In genomic region chr13:78719367-78719766, GRCh38 we compare ENCODE assay signal across 30 cellular contexts.
"Had no signal": no experiment of that assay in that cellular context is flagged by ENCODE, and none has a peak within 500 bp of the region (broad histone marks: within the 10 kb centered on the region; RNA-seq: fewer than 3 reads in every experiment).

No MANE protein-coding gene starts in this region.

- H3K27ac Mint-ChIP-seq: immature natural killer cell; naive thymus-derived CD8-positive, alpha-beta T cell; nephron; stimulated activated naive B cell treated with anti-CD40 and anti-IgM and Interleukin-4, amounts not matched to agents 10 μg/mL and 1 μg/mL and 100 μg/mL, for 72 hours had no signal

- H3K4me3 Mint-ChIP-seq: immature natural killer cell; naive thymus-derived CD8-positive, alpha-beta T cell; nephron; neural crest cell; stimulated activated naive B cell treated with anti-CD40 and anti-IgM and Interleukin-4, amounts not matched to agents 10 μg/mL and 1 μg/mL and 100 μg/mL, for 72 hours had no signal

- H3K27ac ChIP-seq: left lung, lower lobe of right lung, pancreas, prostate gland, skin epidermis, stomach, thoracic aorta, tibial artery, upper lobe of right lung had no signal

- H3K9me3 Mint-ChIP-seq: nephron; stimulated activated naive B cell treated with anti-CD40 and anti-IgM and Interleukin-4, amounts not matched to agents 10 μg/mL and 1 μg/mL and 100 μg/mL, for 72 hours had no signal

- H3K36me3 Mint-ChIP-seq: immature natural killer cell; naive thymus-derived CD8-positive, alpha-beta T cell; stimulated activated naive B cell treated with anti-CD40 and anti-IgM and Interleukin-4, amounts not matched to agents 10 μg/mL and 1 μg/mL and 100 μg/mL, for 72 hours had no signal

- H3K36me3 ChIP-seq: left lung, lower lobe of right lung, pancreas, prostate gland, stomach, thoracic aorta, tibial artery, upper lobe of right lung had no signal

- H3K4me3 ChIP-seq: left lung, lower lobe of right lung, pancreas, prostate gland, skin epidermis, stomach, thoracic aorta, tibial artery, upper lobe of right lung had no signal

- ATAC-seq: left colon; left lung; lower lobe of right lung; naive thymus-derived CD8-positive, alpha-beta T cell; pancreas; right cardiac atrium; sciatic nerve; stimulated activated naive B cell treated with anti-CD40 and anti-IgM and Interleukin-4, amounts not matched to agents 10 μg/mL and 1 μg/mL and 100 μg/mL, for 72 hours; stimulated activated naive CD8-positive, alpha-beta T cell treated with anti-CD3 and anti-CD28 coated beads, Interleukin-15, Interleukin-2, amounts not matched to agents 100 U/mL and 50 U/mL, for 24 hours; upper lobe of right lung had no signal

- H3K9me3 ChIP-seq: left lung, lower lobe of right lung, pancreas, prostate gland, stomach, thoracic aorta, tibial artery, upper lobe of right lung had no signal

- DNase-seq: hypothalamus; immature natural killer cell; kidney; left colon; left lung; lower lobe of right lung; mammary epithelial cell; mesenchymal stem cell; naive thymus-derived CD8-positive, alpha-beta T cell; nucleus accumbens; pancreas; posterior cingulate gyrus; retina; right cardiac atrium; stimulated activated CD4-positive, alpha-beta T cell treated with anti-CD3 and anti-CD28 coated beads, Interleukin-12 subunit alpha, Interleukin-12 subunit beta, amount 100 ng/mL, for 4 hours; stimulated activated CD4-positive, alpha-beta T cell treated with anti-CD3 and anti-CD28 coated beads, Interleukin-15, amount 100 ng/mL, for 24 hours; stimulated activated CD4-positive, alpha-beta T cell treated with anti-CD3 and anti-CD28 coated beads, Interleukin-2, amount 100 ng/mL, for 24 hours; stimulated activated CD4-positive, alpha-beta T cell treated with anti-CD3 and anti-CD28 coated beads, Interleukin-4, amount 100 ng/mL, for 1 hour; stimulated activated naive B cell treated with anti-CD40 and anti-IgM and Interleukin-4, amounts not matched to agents 10 μg/mL and 1 μg/mL and 100 μg/mL, for 72 hours; stimulated activated naive CD8-positive, alpha-beta T cell treated with anti-CD3 and anti-CD28 coated beads, Interleukin-15, Interleukin-2, amounts not matched to agents 100 U/mL and 50 U/mL, for 24 hours; stomach; tibial artery; trophoblast cell; upper lobe of right lung had no signal

- H3K4me1 Mint-ChIP-seq: immature natural killer cell, nephron had no signal

- H3K27me3 ChIP-seq: left lung, pancreas, tibial artery, upper lobe of right lung had no signal

- H3K4me1 ChIP-seq: left lung, lower lobe of right lung, pancreas, prostate gland, stomach, tibial artery, upper lobe of right lung had no signal
